ENCODE assay signal across 17 cellular contexts in the genomic region with DNA sequence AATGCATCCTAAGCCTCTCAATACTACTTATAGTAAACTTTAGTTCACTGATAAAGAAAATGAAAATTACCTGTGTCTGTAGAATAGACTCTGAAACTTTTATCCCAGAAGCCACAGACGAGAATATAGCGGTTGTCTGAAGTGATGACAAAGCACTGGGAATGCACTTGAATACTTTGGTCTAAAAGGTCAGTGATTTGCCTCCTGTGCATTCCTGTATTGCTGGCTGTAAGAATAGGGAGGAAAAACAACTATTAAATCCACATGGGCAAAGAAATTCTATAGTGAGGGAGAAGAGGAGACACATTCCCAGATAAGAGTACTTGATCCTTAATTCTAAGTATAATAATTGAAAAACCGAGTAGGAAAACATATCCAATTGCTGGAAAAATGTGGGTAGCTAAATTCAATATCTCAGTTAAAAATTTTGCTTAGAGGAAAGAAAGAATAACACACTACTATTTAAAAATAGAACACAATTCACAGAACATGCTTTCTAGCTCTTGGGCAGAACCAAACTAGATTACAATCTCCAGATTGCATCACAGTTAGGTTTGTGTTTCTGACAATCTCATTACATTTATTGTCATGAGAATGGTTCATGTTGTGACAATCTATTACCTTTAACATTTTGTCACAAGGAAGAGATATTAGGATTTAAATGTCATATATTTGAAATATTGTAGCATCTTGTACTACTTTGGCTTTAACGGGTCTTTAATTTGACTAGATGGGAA.
DNase-seq lines count a peak whose midpoint lies in the region; ATAC-seq and TF ChIP-seq lines count a peak whose summit lies in the region.
"Had no signal": no experiment of that assay in that cellular context is flagged by ENCODE, and none has a peak within 500 bp of the region (broad histone marks: within the 10 kb centered on the region; RNA-seq: fewer than 3 reads in every experiment).

No MANE protein-coding gene starts in this region.

- CTCF ChIA-PET in MCF 10A (lab: Yijun Ruan, JAX), result interaction anchor here (0.6 to 1.6 kb wide), 2 partner anchors 12 to 30 kb away, joined by 3 to 4 read pairs; no protein-coding TSS in a partner anchor

- DNase-seq in MCF 10A (ENCODE audit: unreplicated experiment) (no peak), breast epithelium (ENCODE audit: low spot score in 2 of 2) (no peak), astrocyte of the cerebellum (ENCODE audit: low read depth) (peak; percentile 53), kidney epithelial cell (ENCODE audit: low read depth) (peak; percentile 34), D341Med (ENCODE audit: low spot score) (no peak), thyroid gland (no peak)
- DNase-seq: activated CD8-positive, alpha-beta memory T cell treated with anti-CD3 and anti-CD28 coated beads, Interleukin-2, amount 10 ng/mL, durations not matched to agents 7 days and 5 days; activated naive CD4-positive, alpha-beta T cell treated with anti-CD3 and anti-CD28 coated beads for 36 hours; Caco-2; H9; NCI-H1048; occipital lobe; SJCRH30; small intestine had no signal

- H3K9me3 ChIP-seq in breast epithelium, result no peaks in the 10 kb centered on the region
- no peaks in the 10 kb centered on the region for H3K9me3 ChIP-seq in thyroid gland
- H3K9me3 ChIP-seq: A549, Caco-2, SJCRH30 had no signal

- peaks cover 14% of the 10 kb centered on the region for H3K4me1 Mint-ChIP-seq in MCF 10A (ENCODE audit: insufficient read depth, unreplicated experiment)
- H3K4me1 Mint-ChIP-seq: activated CD8-positive, alpha-beta memory T cell treated with anti-CD3 and anti-CD28 coated beads, Interleukin-2, amount 10 ng/mL, durations not matched to agents 7 days and 5 days had no signal

- intact Hi-C loops in MCF 10A (cut with micrococcal nuclease) (no loop called here), breast epithelium (cut with DNase I; ENCODE audit: low total_unique reads) (no loop called here), thyroid gland (cut with DNase I) (no loop called here)

- no peaks in the 10 kb centered on the region for H3K27me3 Mint-ChIP-seq in MCF 10A (ENCODE audit: insufficient read depth, unreplicated experiment)
- H3K27me3 Mint-ChIP-seq: activated CD8-positive, alpha-beta memory T cell treated with anti-CD3 and anti-CD28 coated beads, Interleukin-2, amount 10 ng/mL, durations not matched to agents 7 days and 5 days had no signal

- no TSS peak for BruUV-seq in MCF 10A (replicated peaks; lab: Mats Ljungman, UMichigan)

- 57 to 68% methylated on average over 4 of the region's 4 CpGs for WGBS in thyroid gland, 2 donors

- H3K4me1 ChIP-seq in breast epithelium (no peaks in the 10 kb centered on the region), thyroid gland (peaks cover 0 to 5% of the 10 kb centered on the region in 2 donors)
- H3K4me1 ChIP-seq: Caco-2 had no signal

- H3K9me3 Mint-ChIP-seq in MCF 10A (ENCODE audit: unreplicated experiment), result no peaks in the 10 kb centered on the region
- H3K9me3 Mint-ChIP-seq: activated naive CD4-positive, alpha-beta T cell treated with anti-CD3 and anti-CD28 coated beads for 36 hours; H9 had no signal

- TF ChIP-seq POLR2A in breast epithelium (IDR thresholded peaks at IDR 0.05) (no peak), thyroid gland (IDR thresholded peaks at IDR 0.05) (no peak)

- peaks cover 16% of the 10 kb centered on the region for H3K36me3 Mint-ChIP-seq in MCF 10A (ENCODE audit: insufficient read depth, unreplicated experiment)

- H3K36me3 ChIP-seq in breast epithelium, result no peaks in the 10 kb centered on the region
- no peaks in the 10 kb centered on the region for H3K36me3 ChIP-seq in kidney epithelial cell (ENCODE audit: control insufficient read depth, insufficient read depth, low read length)
- no peaks in the 10 kb centered on the region for H3K36me3 ChIP-seq in thyroid gland
- H3K36me3 ChIP-seq: SJCRH30 had no signal

- ATAC-seq in GM18498 (IDR thresholded peaks at IDR 0.05; ENCODE audit: unreplicated experiment), result no peak
- no peak for ATAC-seq in HG02970 (IDR thresholded peaks at IDR 0.05; ENCODE audit: low FRiP score, unreplicated experiment)
- ATAC-seq: A549; activated CD8-positive, alpha-beta memory T cell treated with anti-CD3 and anti-CD28 coated beads, Interleukin-2, amount 10 ng/mL, durations not matched to agents 7 days and 5 days had no signal

- no peaks in the 10 kb centered on the region for H3K27me3 ChIP-seq in breast epithelium
- no peaks in the 10 kb centered on the region for H3K27me3 ChIP-seq in kidney epithelial cell (ENCODE audit: control insufficient read depth, insufficient read depth, low read length)
- no peaks in the 10 kb centered on the region for H3K27me3 ChIP-seq in thyroid gland
- H3K27me3 ChIP-seq: SJCRH30 had no signal

- in situ Hi-C loops in astrocyte of the cerebellum (cut with HindIII; ENCODE audit: low sequenced_read_pairs), result no loop called here

- peak overlapping the region; percentile 27 for H3K27ac Mint-ChIP-seq in MCF 10A (ENCODE audit: low read depth, unreplicated experiment)
- H3K27ac Mint-ChIP-seq: activated CD8-positive, alpha-beta memory T cell treated with anti-CD3 and anti-CD28 coated beads, Interleukin-2, amount 10 ng/mL, durations not matched to agents 7 days and 5 days; activated naive CD4-positive, alpha-beta T cell treated with anti-CD3 and anti-CD28 coated beads for 36 hours; H9 had no signal

- H3K27ac ChIP-seq in breast epithelium (no peak overlapping the region), thyroid gland (no peak overlapping the region)
- H3K27ac ChIP-seq: A549, SJCRH30 had no signal

- H3K4me3 ChIP-seq in breast epithelium, result no peak overlapping the region
- no peak overlapping the region for H3K4me3 ChIP-seq in astrocyte of the cerebellum (ENCODE audit: low read depth, low read length)
- no peak overlapping the region for H3K4me3 ChIP-seq in kidney epithelial cell (ENCODE audit: low read depth, low read length)
- H3K4me3 ChIP-seq in thyroid gland (replicated peaks in 1 of 3), result no peak overlapping the region
- H3K4me3 ChIP-seq: A549, SJCRH30 had no signal

- H3K4me3 Mint-ChIP-seq in MCF 10A (ENCODE audit: unreplicated experiment), result no peak overlapping the region
- H3K4me3 Mint-ChIP-seq: activated CD8-positive, alpha-beta memory T cell treated with anti-CD3 and anti-CD28 coated beads, Interleukin-2, amount 10 ng/mL, durations not matched to agents 7 days and 5 days; activated naive CD4-positive, alpha-beta T cell treated with anti-CD3 and anti-CD28 coated beads for 36 hours; H9 had no signal

- TF ChIP-seq CTCF in MCF 10A (IDR thresholded peaks at IDR 0.05; ENCODE audit: unreplicated experiment) (no peak), breast epithelium (IDR thresholded peaks at IDR 0.05) (no peak), astrocyte of the cerebellum (IDR thresholded peaks at IDR 0.05; ENCODE audit: low read depth, low read length, missing control alignments) (no peak), kidney epithelial cell (IDR thresholded peaks at IDR 0.05; ENCODE audit: insufficient read depth, low read length, poor library complexity, severe bottlenecking) (no peak), thyroid gland (IDR thresholded peaks at IDR 0.05) (no peak)

- POLR2A ChIA-PET in MCF 10A (lab: Yijun Ruan, JAX), result no interaction called here

Comparison
In these comparisons a context has a peak if more than half of its experiments do, and no peak if none do; other contexts are left out.
1. DNase-seq: peak in astrocyte of the cerebellum (single experiment) and kidney epithelial cell (single experiment); none in MCF 10A (single experiment), breast epithelium (0 of 2), D341Med (single experiment) and thyroid gland (0 of 2).